ENCODE assay signal across 17 cellular contexts in the genomic region with DNA sequence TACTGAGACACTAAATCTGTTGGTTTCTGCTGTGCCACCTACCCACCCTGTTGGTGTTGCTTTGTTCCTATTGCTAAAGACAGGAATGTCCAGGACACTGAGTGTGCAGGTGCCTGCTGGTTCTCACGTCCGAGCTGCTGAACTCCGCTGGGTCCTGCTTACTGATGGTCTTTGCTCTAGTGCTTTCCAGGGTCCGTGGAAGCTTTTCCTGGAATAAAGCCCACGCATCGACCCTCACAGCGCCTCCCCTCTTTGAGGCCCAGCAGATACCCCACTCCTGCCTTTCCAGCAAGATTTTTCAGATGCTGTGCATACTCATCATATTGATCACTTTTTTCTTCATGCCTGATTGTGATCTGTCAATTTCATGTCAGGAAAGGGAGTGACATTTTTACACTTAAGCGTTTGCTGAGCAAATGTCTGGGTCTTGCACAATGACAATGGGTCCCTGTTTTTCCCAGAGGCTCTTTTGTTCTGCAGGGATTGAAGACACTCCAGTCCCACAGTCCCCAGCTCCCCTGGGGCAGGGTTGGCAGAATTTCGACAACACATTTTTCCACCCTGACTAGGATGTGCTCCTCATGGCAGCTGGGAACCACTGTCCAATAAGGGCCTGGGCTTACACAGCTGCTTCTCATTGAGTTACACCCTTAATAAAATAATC. TPM values are rescaled to one million over a fixed set of nuclear protein-coding genes. Genes with fewer than 3 reads are reported as not detected.
DNase-seq lines count a peak whose midpoint lies in the region; ATAC-seq and TF ChIP-seq lines count a peak whose summit lies in the region.
"Had no signal": no experiment of that assay in that cellular context is flagged by ENCODE, and none has a peak within 500 bp of the region (broad histone marks: within the 10 kb centered on the region; RNA-seq: fewer than 3 reads in every experiment).

No MANE protein-coding gene starts in this region.

- H3K27me3 ChIP-seq in BJ (ENCODE audit: control insufficient read depth, insufficient read depth, low read length) (no peaks in the 10 kb centered on the region), trophoblast cell (ENCODE audit: insufficient read depth, low read length) (no peaks in the 10 kb centered on the region)

- H3K27me3 Mint-ChIP-seq in T-helper 17 cell, result no peaks in the 10 kb centered on the region
- H3K27me3 Mint-ChIP-seq: activated CD4-positive, alpha-beta T cell treated with anti-CD3 and anti-CD28 coated beads for 36 hours had no signal

- H3K27ac ChIP-seq in trophoblast cell (ENCODE audit: low read depth, low read length), result no peak overlapping the region

- no peak overlapping the region for H3K18ac ChIP-seq in trophoblast cell (ENCODE audit: low read length)

- H3K36me3 Mint-ChIP-seq in T-helper 17 cell (ENCODE audit: low read depth), result no peaks in the 10 kb centered on the region
- H3K36me3 Mint-ChIP-seq: CD8-positive, alpha-beta memory T cell had no signal

- H2AFZ ChIP-seq in trophoblast cell (ENCODE audit: insufficient read depth, low read length, poor library complexity), result no peak overlapping the region

- no peak for ATAC-seq in T-helper 17 cell
- ATAC-seq in HG03135 (IDR thresholded peaks at IDR 0.05; ENCODE audit: unreplicated experiment), result no peak
- ATAC-seq: activated CD4-positive, alpha-beta T cell treated with anti-CD3 and anti-CD28 coated beads for 36 hours; stimulated activated naive CD8-positive, alpha-beta T cell treated with anti-CD3 and anti-CD28 coated beads, Interleukin-15, Interleukin-2, amounts not matched to agents 100 U/mL and 50 U/mL, for 24 hours had no signal

- CTCF ChIA-PET in BJ (lab: Yijun Ruan, JAX), result interaction anchor here (0.7 to 3.9 kb wide), 7 partner anchors 10 to 273 kb away, joined by 3 to 32 read pairs (median 4); no protein-coding TSS in a partner anchor

- H2AK5ac ChIP-seq in trophoblast cell (ENCODE audit: low read length), result no peak overlapping the region

- no peak for TF ChIP-seq CTCF in BJ (IDR thresholded peaks at IDR 0.05; ENCODE audit: insufficient read depth, low read depth, low read length)

- POLR2A ChIA-PET in BJ (lab: Charles Lee), result interaction anchor here (0.5 kb wide), 2 partner anchors 9 to 182 kb away, joined by 3 to 5 read pairs; no protein-coding TSS in a partner anchor

- no peak overlapping the region for H3K9ac ChIP-seq in trophoblast cell (ENCODE audit: low read length)

- H3K36me3 ChIP-seq in BJ (ENCODE audit: control insufficient read depth, insufficient read depth, low read length) (no peaks in the 10 kb centered on the region), trophoblast cell (ENCODE audit: control insufficient read depth in 1 of 2, insufficient read depth in 2 of 2, low read length in 2 of 2) (peaks cover 0 to 2% of the 10 kb centered on the region in 2 experiments)

- H3K79me1 ChIP-seq in trophoblast cell (ENCODE audit: low read length), result no peaks in the 10 kb centered on the region

- no peak overlapping the region for H3K4me2 ChIP-seq in trophoblast cell (ENCODE audit: low read length)

- H3K4me1 Mint-ChIP-seq in T-helper 17 cell, result peaks cover 3% of the 10 kb centered on the region

- no peak overlapping the region for H3K14ac ChIP-seq in trophoblast cell (ENCODE audit: low read length)

- H3K9me3 ChIP-seq in trophoblast cell (ENCODE audit: insufficient read depth, low read depth, low read length) (no peaks in the 10 kb centered on the region), T-helper 17 cell (ENCODE audit: control insufficient read depth, low read length, poor library complexity, severe bottlenecking) (no peaks in the 10 kb centered on the region)

- H3K4ac ChIP-seq in trophoblast cell (ENCODE audit: low read depth, low read length), result no peak overlapping the region

- H2BK120ac ChIP-seq in trophoblast cell (ENCODE audit: insufficient read depth, low read length, poor library complexity), result no peak overlapping the region

- no CpG with 5 or more reads among the region's 9 CpGs for WGBS in trophoblast cell (ENCODE audit: extremely low coverage, insufficient coverage, insufficient read length)

- no peak overlapping the region for H2BK5ac ChIP-seq in trophoblast cell (ENCODE audit: low read depth, low read length, poor library complexity)

- peaks cover 10 to 17% of the 10 kb centered on the region in 2 experiments for H3K4me1 ChIP-seq in trophoblast cell (ENCODE audit: control insufficient read depth in 1 of 2, insufficient read depth in 2 of 2, low read length in 2 of 2)

- no peak overlapping the region for H3K4me3 Mint-ChIP-seq in T-helper 17 cell
- H3K4me3 Mint-ChIP-seq: activated CD4-positive, alpha-beta T cell treated with anti-CD3 and anti-CD28 coated beads for 36 hours; CD8-positive, alpha-beta memory T cell had no signal

- H3K23ac ChIP-seq in trophoblast cell (ENCODE audit: low read length), result no peak overlapping the region

- no peak overlapping the region for H2BK12ac ChIP-seq in trophoblast cell (ENCODE audit: low read length)

- no peak overlapping the region for H3K4me3 ChIP-seq in BJ (ENCODE audit: low read depth, low read length)
- no peak overlapping the region for H3K4me3 ChIP-seq in trophoblast cell (ENCODE audit: low read depth, low read length)

- no peak overlapping the region for H4K12ac ChIP-seq in trophoblast cell (ENCODE audit: low read depth, low read length)

- DNase-seq in BJ (ENCODE audit: low read depth) (peak; percentile 68), NCI-H82 (lab: John Stamatoyannopoulos, UW) (peak; percentile 69), fibroblast of gingiva (ENCODE audit: low read depth) (peak; percentile 77), trophoblast cell (peak; percentile 99), T-helper 17 cell (no peak), NCI-H526 treated with DMSO at 0.1 percent for 48 hours (lab: John Stamatoyannopoulos, UW) (no peak)
- DNase-seq in stimulated activated naive CD4-positive, alpha-beta T cell (lab: John Stamatoyannopoulos, UW), result no peak
- DNase-seq: activated CD4-positive, alpha-beta T cell treated with anti-CD3 and anti-CD28 coated beads for 36 hours; CD8-positive, alpha-beta memory T cell; Kasumi-1; NCI-H2171 treated with DMSO at 0.1 percent for 48 hours; OCI-M1; stimulated activated CD4-positive, alpha-beta T cell treated with anti-CD3 and anti-CD28 coated beads, Interleukin-2, amount 100 ng/mL, for 24 hours; stimulated activated naive CD8-positive, alpha-beta T cell treated with anti-CD3 and anti-CD28 coated beads, Interleukin-15, Interleukin-2, amounts not matched to agents 100 U/mL and 50 U/mL, for 24 hours; T-helper 1 cell had no signal

- no peaks in the 10 kb centered on the region for H3K79me2 ChIP-seq in trophoblast cell (ENCODE audit: control insufficient read depth, insufficient read depth, low read length, poor library complexity)

- no peak overlapping the region for H4K8ac ChIP-seq in trophoblast cell (ENCODE audit: low read depth, low read length)

- no peak overlapping the region for H4K91ac ChIP-seq in trophoblast cell (ENCODE audit: low read depth, low read length)

- H3K27ac Mint-ChIP-seq in T-helper 17 cell, result no peak overlapping the region
- H3K27ac Mint-ChIP-seq: activated CD4-positive, alpha-beta T cell treated with anti-CD3 and anti-CD28 coated beads for 36 hours had no signal

RNA-seq across cellular contexts. Expression of a gene that starts 14.6 kb away (rescaled TPM):
- not detected in 2 replicates for polyA plus RNA-seq in BJ (2011; rRNA removed)
- not detected in 2 replicates for polyA minus RNA-seq in BJ (2011; rRNA and poly(A)+ RNA removed)
- not detected in 2 replicates for polyA plus RNA-seq in trophoblast cell (2013)
- not detected for total RNA-seq in T-helper 17 cell
- total RNA-seq: activated CD4-positive, alpha-beta T cell treated with anti-CD3 and anti-CD28 coated beads for 36 hours; CD8-positive, alpha-beta memory T cell; mesenteric fat pad had no signal
- polyA plus RNA-seq: CD8-positive, alpha-beta memory T cell had no signal

Comparison
In these comparisons a context has a peak if more than half of its experiments do, and no peak if none do; other contexts are left out.
1. DNase-seq: peak in BJ (single experiment), NCI-H82 (single experiment), fibroblast of gingiva (single experiment) and trophoblast cell (2 of 2); none in T-helper 17 cell (0 of 3), stimulated activated naive CD4-positive, alpha-beta T cell (0 of 6) and NCI-H526 treated with DMSO at 0.1 percent for 48 hours (single experiment).